20 cellular contexts compared by ENCODE assay signal in the genomic region with DNA sequence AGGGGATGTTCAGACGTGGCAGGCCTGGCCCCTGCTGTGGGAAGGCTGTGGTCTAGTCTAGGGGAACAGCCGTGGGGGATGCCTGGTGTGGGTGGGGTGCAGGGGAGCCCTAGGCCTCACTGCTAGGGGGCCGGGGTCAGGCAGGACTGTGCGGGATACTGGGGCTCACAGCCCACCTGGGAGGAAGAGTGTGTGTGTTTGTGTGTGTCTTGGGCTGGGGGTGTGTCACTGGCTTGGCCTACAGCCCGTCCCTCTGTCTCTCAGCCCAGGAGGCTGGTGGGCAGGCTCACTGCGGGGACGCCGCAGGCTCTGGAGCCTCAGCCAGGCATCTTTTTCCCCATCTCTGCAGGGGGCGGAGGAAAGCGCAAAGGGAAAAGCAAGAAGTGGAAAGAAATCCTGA.
"Had no signal": no experiment of that assay in that cellular context is flagged by ENCODE, and none has a peak within 500 bp of the region (broad histone marks: within the 10 kb centered on the region; RNA-seq: fewer than 3 reads in every experiment).

No MANE protein-coding gene starts in this region.

- H3K4me3 ChIP-seq: esophagus squamous epithelium, left lung, lower lobe of right lung, spleen, suprapubic skin, thyroid gland had no signal

- DNase-seq: effector memory CD4-positive, alpha-beta T cell; esophagus squamous epithelium; foreskin fibroblast; immature natural killer cell; left lung; lower lobe of right lung; mesenchymal stem cell; occipital lobe; spleen; stimulated activated CD4-positive, alpha-beta T cell treated with anti-CD3 and anti-CD28 coated beads, Interleukin-15, amount 100 ng/mL, for 24 hours; stimulated activated CD4-positive, alpha-beta T cell treated with anti-CD3 and anti-CD28 coated beads, Interleukin-1b, Interleukin-23, amount 100 ng/mL, for 48 hours; stimulated activated CD4-positive, alpha-beta T cell treated with anti-CD3 and anti-CD28 coated beads, Interleukin-4, amount 100 ng/mL, for 4 hours; stimulated activated naive CD4-positive, alpha-beta T cell; thyroid gland had no signal

- H3K27ac ChIP-seq: epithelial cell of prostate, left lung, lower lobe of right lung, parathyroid adenoma, suprapubic skin, thyroid gland had no signal

- H2AFZ ChIP-seq: parathyroid adenoma had no signal

- H3K9me3 ChIP-seq: esophagus squamous epithelium, left lung, lower lobe of right lung, spleen, suprapubic skin, thyroid gland had no signal

- ATAC-seq: left lung; naive thymus-derived CD8-positive, alpha-beta T cell; sciatic nerve had no signal

- H3K36me3 ChIP-seq: left lung, suprapubic skin, thyroid gland had no signal

- H3K27me3 Mint-ChIP-seq: naive thymus-derived CD8-positive, alpha-beta T cell; type B pancreatic cell had no signal

- H3K9me3 Mint-ChIP-seq: immature natural killer cell, type B pancreatic cell had no signal

- H3K27ac Mint-ChIP-seq: type B pancreatic cell had no signal

- H3K27me3 ChIP-seq: esophagus squamous epithelium, left lung, spleen, suprapubic skin, thyroid gland had no signal

- H3K4me3 Mint-ChIP-seq: immature natural killer cell; naive thymus-derived CD8-positive, alpha-beta T cell; type B pancreatic cell had no signal
